Comparison of ENCODE assay signal across 29 cellular contexts in genomic region chr5:128264567-128264966, GRCh38.
A peak's percentile ranks its signal among the peaks of the same experiment; 100 is the strongest.
DNase-seq lines count a peak whose midpoint lies in the region; ATAC-seq and TF ChIP-seq lines count a peak whose summit lies in the region.
"Had no signal": no experiment of that assay in that cellular context is flagged by ENCODE, and none has a peak within 500 bp of the region (broad histone marks: within the 10 kb centered on the region; RNA-seq: fewer than 3 reads in every experiment).

No MANE protein-coding gene starts in this region.

- H3K79me1 ChIP-seq in mesenchymal stem cell (replicated peaks; ENCODE audit: low read length, poor library complexity, severe bottlenecking), result no peaks in the 10 kb centered on the region

- no peak overlapping the region for H3K27ac Mint-ChIP-seq in activated T-helper 2 cell treated with anti-CD3 and anti-CD28 coated beads, Interferon-gamma antibody, Interleukin-2, Interleukin-4, amounts not matched to agents 10 μg/mL and 5 μg/mL and 100 μg/mL, durations not matched to agents 14 hours and 24 hours and 36 hours
- H3K27ac Mint-ChIP-seq: activated CD4-positive, alpha-beta memory T cell treated with anti-CD3 and anti-CD28 coated beads for 36 hours; activated naive CD8-positive, alpha-beta T cell treated with anti-CD3 and anti-CD28 coated beads for 36 hours; CD8-positive, alpha-beta memory T cell; immature natural killer cell; natural killer cell treated with Interleukin-12 subunit alpha and Interleukin-12 subunit beta and Interleukin-15 and Interleukin-18, amount 100 ng/mL, for 72 hours; stimulated activated naive CD8-positive, alpha-beta T cell treated with anti-CD3 and anti-CD28 coated beads, Interleukin-15, amount 100 ng/mL, for 72 hours; WTC11 had no signal

- no peaks in the 10 kb centered on the region for H3K9me3 Mint-ChIP-seq in activated T-helper 2 cell treated with anti-CD3 and anti-CD28 coated beads, Interferon-gamma antibody, Interleukin-2, Interleukin-4, amounts not matched to agents 10 μg/mL and 5 μg/mL and 100 μg/mL, durations not matched to agents 14 hours and 24 hours and 36 hours
- H3K9me3 Mint-ChIP-seq: activated CD4-positive, alpha-beta memory T cell treated with anti-CD3 and anti-CD28 coated beads for 36 hours; stimulated activated naive CD8-positive, alpha-beta T cell treated with anti-CD3 and anti-CD28 coated beads, Interleukin-15, amount 100 ng/mL, for 72 hours had no signal

- H3K27ac ChIP-seq in mesenchymal stem cell (ENCODE audit: low read length, poor library complexity, severe bottlenecking) (no peak overlapping the region), thyroid gland (no peak overlapping the region)
- H3K27ac ChIP-seq: body of pancreas, pancreas, sigmoid colon, tibial nerve had no signal

- no peaks in the 10 kb centered on the region for H3K36me3 Mint-ChIP-seq in activated T-helper 2 cell treated with anti-CD3 and anti-CD28 coated beads, Interferon-gamma antibody, Interleukin-2, Interleukin-4, amounts not matched to agents 10 μg/mL and 5 μg/mL and 100 μg/mL, durations not matched to agents 14 hours and 24 hours and 36 hours (ENCODE audit: low read depth)
- H3K36me3 Mint-ChIP-seq: activated CD4-positive, alpha-beta memory T cell treated with anti-CD3 and anti-CD28 coated beads for 36 hours; activated naive CD8-positive, alpha-beta T cell treated with anti-CD3 and anti-CD28 coated beads for 36 hours; CD8-positive, alpha-beta memory T cell; immature natural killer cell; natural killer cell treated with Interleukin-12 subunit alpha and Interleukin-12 subunit beta and Interleukin-15 and Interleukin-18, amount 100 ng/mL, for 72 hours had no signal

- no peak overlapping the region for H3K4me3 ChIP-seq in BJ (ENCODE audit: low read depth, low read length)
- H3K4me3 ChIP-seq in astrocyte of the cerebellum (ENCODE audit: low read depth, low read length), result no peak overlapping the region
- no peak overlapping the region for H3K4me3 ChIP-seq in mesenchymal stem cell (ENCODE audit: insufficient read depth in 1 of 2, low read depth in 1 of 2, low read length in 2 of 2)
- no peak overlapping the region for H3K4me3 ChIP-seq in thyroid gland (replicated peaks in 1 of 3)
- H3K4me3 ChIP-seq: body of pancreas, pancreas, sigmoid colon, tibial nerve had no signal

- no peak overlapping the region for H2BK5ac ChIP-seq in mesenchymal stem cell (ENCODE audit: low read depth, low read length, poor library complexity, severe bottlenecking)

- intact Hi-C loops in thyroid gland (cut with DNase I), result no loop called here
- intact Hi-C loops in activated T-helper 2 cell treated with anti-CD3 and anti-CD28 coated beads, Interferon-gamma antibody, Interleukin-2, Interleukin-4, amounts not matched to agents 10 μg/mL and 5 μg/mL and 100 μg/mL, durations not matched to agents 14 hours and 24 hours and 36 hours (cut with micrococcal nuclease), result no loop called here

- CTCF ChIA-PET in BJ (lab: Yijun Ruan, JAX), result no interaction called here

- H3K4me1 ChIP-seq in mesenchymal stem cell (ENCODE audit: control insufficient read depth, insufficient read depth, low read depth, low read length) (no peaks in the 10 kb centered on the region), thyroid gland (no peaks in the 10 kb centered on the region)
- H3K4me1 ChIP-seq: body of pancreas, pancreas had no signal

- H3K9me3 ChIP-seq in mesenchymal stem cell (ENCODE audit: control insufficient read depth, low read length) (no peaks in the 10 kb centered on the region), thyroid gland (no peaks in the 10 kb centered on the region)
- H3K9me3 ChIP-seq: body of pancreas, pancreas, sigmoid colon, tibial nerve had no signal

- H4K91ac ChIP-seq in mesenchymal stem cell (ENCODE audit: low read length), result no peak overlapping the region

- TF ChIP-seq POLR2A in thyroid gland (IDR thresholded peaks at IDR 0.05), result no peak

- no peak overlapping the region for H3K9ac ChIP-seq in mesenchymal stem cell (ENCODE audit: low read length)

- no peak overlapping the region for H3K18ac ChIP-seq in mesenchymal stem cell (ENCODE audit: low read depth in 1 of 2, low read length in 2 of 2)

- no peak overlapping the region for H2BK15ac ChIP-seq in mesenchymal stem cell (ENCODE audit: low read depth, poor library complexity, severe bottlenecking)

- peak; percentile 62 for ATAC-seq in GM21360 (IDR thresholded peaks at IDR 0.05; ENCODE audit: unreplicated experiment)
- ATAC-seq: body of pancreas; left lobe of liver; natural killer cell treated with Interleukin-12 subunit alpha and Interleukin-12 subunit beta and Interleukin-15 and Interleukin-18, amount 100 ng/mL, for 72 hours; pancreas; stimulated activated naive CD8-positive, alpha-beta T cell treated with anti-CD3 and anti-CD28 coated beads, Interleukin-15, amount 100 ng/mL, for 72 hours; WTC11 had no signal

- H3K27me3 Mint-ChIP-seq in activated T-helper 2 cell treated with anti-CD3 and anti-CD28 coated beads, Interferon-gamma antibody, Interleukin-2, Interleukin-4, amounts not matched to agents 10 μg/mL and 5 μg/mL and 100 μg/mL, durations not matched to agents 14 hours and 24 hours and 36 hours (ENCODE audit: low read depth), result no peaks in the 10 kb centered on the region

- no peak overlapping the region for H3K4me3 Mint-ChIP-seq in activated T-helper 2 cell treated with anti-CD3 and anti-CD28 coated beads, Interferon-gamma antibody, Interleukin-2, Interleukin-4, amounts not matched to agents 10 μg/mL and 5 μg/mL and 100 μg/mL, durations not matched to agents 14 hours and 24 hours and 36 hours (ENCODE audit: low read depth)
- H3K4me3 Mint-ChIP-seq: activated CD4-positive, alpha-beta memory T cell treated with anti-CD3 and anti-CD28 coated beads for 36 hours; activated naive CD8-positive, alpha-beta T cell treated with anti-CD3 and anti-CD28 coated beads for 36 hours; CD8-positive, alpha-beta memory T cell; immature natural killer cell; natural killer cell treated with Interleukin-12 subunit alpha and Interleukin-12 subunit beta and Interleukin-15 and Interleukin-18, amount 100 ng/mL, for 72 hours; stimulated activated naive CD8-positive, alpha-beta T cell treated with anti-CD3 and anti-CD28 coated beads, Interleukin-15, amount 100 ng/mL, for 72 hours; WTC11 had no signal

- POLR2A ChIA-PET in BJ (lab: Charles Lee), result no interaction called here

- H3K36me3 ChIP-seq in BJ (ENCODE audit: control insufficient read depth, insufficient read depth, low read length) (peaks cover 15% of the 10 kb centered on the region), mesenchymal stem cell (ENCODE audit: control insufficient read depth in 1 of 2, insufficient read depth in 2 of 2, low read depth in 1 of 2, low read length in 2 of 2) (peaks cover 12 to 34% of the 10 kb centered on the region in 2 experiments), thyroid gland (no peaks in the 10 kb centered on the region)
- H3K36me3 ChIP-seq: pancreas, sigmoid colon had no signal

- H3K4me2 ChIP-seq in mesenchymal stem cell (ENCODE audit: low read length, poor library complexity, severe bottlenecking), result no peak overlapping the region

- in situ Hi-C loops in astrocyte of the cerebellum (cut with HindIII; ENCODE audit: low sequenced_read_pairs), result no loop called here

- no peak overlapping the region for H2AFZ ChIP-seq in mesenchymal stem cell (ENCODE audit: low read depth, low read length)

- no peak overlapping the region for H3K4ac ChIP-seq in mesenchymal stem cell (ENCODE audit: low read depth in 1 of 2, low read length in 2 of 2)

- no peak overlapping the region for H4K8ac ChIP-seq in mesenchymal stem cell (ENCODE audit: low read length)

- H3K23ac ChIP-seq in mesenchymal stem cell (ENCODE audit: low read length in 2 of 2), result no peak overlapping the region

- 85% methylated on average over 1 of the region's 1 CpG for WGBS in mesenchymal stem cell
- WGBS in thyroid gland, 2 donors, result 82 to 100% methylated on average over 1 of the region's 1 CpG

- 0 out of 2 replicates have a peak, but pooled peaks have one; percentile 17 for TF ChIP-seq CTCF in BJ (IDR thresholded peaks at IDR 0.05; ENCODE audit: insufficient read depth, low read depth, low read length)
- TF ChIP-seq CTCF in astrocyte of the cerebellum (IDR thresholded peaks at IDR 0.05; ENCODE audit: low read depth, low read length, missing control alignments), result peak; percentile 5
- no peak for TF ChIP-seq CTCF in thyroid gland (IDR thresholded peaks at IDR 0.05)

- H3K4me1 Mint-ChIP-seq in activated T-helper 2 cell treated with anti-CD3 and anti-CD28 coated beads, Interferon-gamma antibody, Interleukin-2, Interleukin-4, amounts not matched to agents 10 μg/mL and 5 μg/mL and 100 μg/mL, durations not matched to agents 14 hours and 24 hours and 36 hours (ENCODE audit: low read depth), result no peaks in the 10 kb centered on the region
- H3K4me1 Mint-ChIP-seq: activated naive CD8-positive, alpha-beta T cell treated with anti-CD3 and anti-CD28 coated beads for 36 hours; CD8-positive, alpha-beta memory T cell; immature natural killer cell; stimulated activated naive CD8-positive, alpha-beta T cell treated with anti-CD3 and anti-CD28 coated beads, Interleukin-15, amount 100 ng/mL, for 72 hours had no signal

- H3K27me3 ChIP-seq in BJ (ENCODE audit: control insufficient read depth, insufficient read depth, low read length) (no peaks in the 10 kb centered on the region), mesenchymal stem cell (ENCODE audit: control insufficient read depth in 1 of 2, insufficient read depth in 1 of 2, low read length in 2 of 2) (no peaks in the 10 kb centered on the region), thyroid gland (no peaks in the 10 kb centered on the region)
- H3K27me3 ChIP-seq: body of pancreas, sigmoid colon, tibial nerve had no signal

- no peak overlapping the region for H2BK12ac ChIP-seq in mesenchymal stem cell (ENCODE audit: low read length in 2 of 2)

- no peak overlapping the region for H3K14ac ChIP-seq in mesenchymal stem cell (ENCODE audit: low read length in 2 of 2)

- DNase-seq in BJ (ENCODE audit: low read depth), result no peak
- DNase-seq in astrocyte of the cerebellum (ENCODE audit: low read depth), result no peak
- peak; percentile 17 for DNase-seq in mesenchymal stem cell
- no peak for DNase-seq in thyroid gland
- DNase-seq in SW 1271 (lab: John Stamatoyannopoulos, UW), result no peak
- no peak for DNase-seq in activated T-helper 2 cell treated with anti-CD3 and anti-CD28 coated beads, Interferon-gamma antibody, Interleukin-2, Interleukin-4, amounts not matched to agents 10 μg/mL and 5 μg/mL and 100 μg/mL, durations not matched to agents 14 hours and 24 hours and 36 hours (ENCODE audit: low spot score)
- DNase-seq: activated CD4-positive, alpha-beta memory T cell treated with anti-CD3 and anti-CD28 coated beads for 36 hours; activated CD8-positive, alpha-beta memory T cell treated with anti-CD3 and anti-CD28 coated beads, Interleukin-2, amount 50 U/mL, for 48 hours; activated effector memory CD4-positive, alpha-beta T cell treated with Interleukin-2 at 50 U/mL for 16 hours; activated naive CD8-positive, alpha-beta T cell treated with anti-CD3 and anti-CD28 coated beads for 36 hours; body of pancreas; CD8-positive, alpha-beta memory T cell; DND-41; effector CD8-positive, alpha-beta T cell; erythroblast; hippocampal formation; immature natural killer cell; NCI-H1436 treated with DMSO at 0.1 percent for 48 hours; NCI-H2171 treated with DMSO at 0.1 percent for 48 hours; NCI-H526; pancreas; sigmoid colon; stimulated activated naive CD8-positive, alpha-beta T cell treated with anti-CD3 and anti-CD28 coated beads, Interleukin-15, amount 100 ng/mL, for 72 hours; T1000 had no signal

- H2AK5ac ChIP-seq in mesenchymal stem cell (ENCODE audit: low read length, severe bottlenecking), result no peak overlapping the region

- H2BK120ac ChIP-seq in mesenchymal stem cell (ENCODE audit: low read depth, low read length), result no peak overlapping the region

Comparison
In these comparisons a context has a peak if more than half of its experiments do, and no peak if none do; other contexts are left out.
1. CTCF ChIP-seq: peak in BJ (single experiment) and astrocyte of the cerebellum (single experiment); none in thyroid gland (0 of 6).